ENCODE assay signal across 9 cellular contexts in the genomic region with DNA sequence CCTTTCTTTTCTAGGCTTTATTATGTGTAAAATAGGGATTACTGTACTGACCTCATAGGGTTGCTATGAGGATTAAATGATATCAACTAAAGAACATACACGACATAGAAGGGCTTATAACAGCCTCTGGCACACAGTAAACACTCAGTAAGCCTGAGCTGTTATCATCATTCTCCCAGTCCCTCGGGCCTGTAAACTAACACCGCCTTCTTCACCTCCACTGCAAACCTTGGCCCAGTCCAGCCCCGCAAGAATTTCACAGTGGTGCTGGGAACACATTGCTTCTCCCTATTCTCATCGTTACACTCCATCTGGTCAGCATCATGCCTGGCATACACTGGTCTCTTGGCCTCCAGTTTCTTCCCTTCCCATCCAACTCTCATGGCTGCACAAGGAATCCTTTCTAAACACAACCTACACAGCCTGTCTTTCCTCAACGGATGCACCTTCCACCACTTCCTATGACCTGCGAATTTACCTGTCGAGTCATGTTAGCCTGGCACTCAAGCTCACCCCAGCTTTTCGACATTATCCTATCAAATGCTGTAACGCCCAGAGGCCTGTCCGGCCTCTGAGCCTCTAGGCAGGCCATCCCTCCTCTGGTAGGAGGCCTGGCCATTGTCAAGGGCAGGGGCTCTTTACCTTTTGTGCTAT.
DNase-seq lines count a peak whose midpoint lies in the region; ATAC-seq, FAIRE-seq and TF ChIP-seq lines count a peak whose summit lies in the region.
"Had no signal": no experiment of that assay in that cellular context is flagged by ENCODE, and none has a peak within 500 bp of the region (broad histone marks: within the 10 kb centered on the region; RNA-seq: fewer than 3 reads in every experiment).

No MANE protein-coding gene starts in this region.

- H3K4me1 ChIP-seq in mammary epithelial cell (ENCODE audit: insufficient read depth, low read length) (peaks cover 39% of the 10 kb centered on the region), breast epithelium (no peaks in the 10 kb centered on the region), adipocyte (ENCODE audit: control insufficient read depth, insufficient read depth, low read length) (peaks cover 35% of the 10 kb centered on the region), keratinocyte (ENCODE audit: control insufficient read depth, extremely low read depth, insufficient read depth, low read length) (peaks cover 25% of the 10 kb centered on the region), aorta (ENCODE audit: control insufficient read depth in 1 of 2, insufficient read depth in 2 of 2, low read length in 2 of 2) (peaks cover 0 to 4% of the 10 kb centered on the region in 2 donors)

- H3K36me3 ChIP-seq in mammary epithelial cell (ENCODE audit: insufficient read depth, low read length) (no peaks in the 10 kb centered on the region), breast epithelium (no peaks in the 10 kb centered on the region), adipocyte (ENCODE audit: control insufficient read depth, insufficient read depth, low read length, severe bottlenecking) (peaks cover 19% of the 10 kb centered on the region), keratinocyte (ENCODE audit: control insufficient read depth in 2 of 2, extremely low read depth in 1 of 2, insufficient read depth in 2 of 2, low read length in 2 of 2) (peaks cover 0 to 1% of the 10 kb centered on the region in 2 experiments), aorta (ENCODE audit: control insufficient read depth in 1 of 2, insufficient read depth in 2 of 2, low read length in 1 of 2) (no peaks in the 10 kb centered on the region)

- ATAC-seq in aorta (ENCODE audit: low FRiP score) (peak; percentile 51), HG02763 (IDR thresholded peaks at IDR 0.05; ENCODE audit: unreplicated experiment) (no peak)

- no peak for TF ChIP-seq POLR2A in breast epithelium (IDR thresholded peaks at IDR 0.05)

- H3K9ac ChIP-seq in mammary epithelial cell (ENCODE audit: insufficient read depth, low read length) = no peak overlapping the region
- H3K9ac ChIP-seq in adipocyte (ENCODE audit: low read length) = peak overlapping the region; percentile 13
- H3K9ac ChIP-seq in keratinocyte (ENCODE audit: control insufficient read depth, extremely low read depth, insufficient read depth, low read length) = no peak overlapping the region

- H3K79me2 ChIP-seq in mammary epithelial cell (ENCODE audit: insufficient read depth, low read length) = peaks cover 26% of the 10 kb centered on the region
- peaks cover 3% of the 10 kb centered on the region for H3K79me2 ChIP-seq in keratinocyte (ENCODE audit: control insufficient read depth, insufficient read depth, low read length)

- H3K4me2 ChIP-seq in mammary epithelial cell (ENCODE audit: insufficient read depth, low read depth, low read length) (peak overlapping the region; percentile 54), keratinocyte (ENCODE audit: control insufficient read depth, extremely low read depth, insufficient read depth, low read depth, low read length) (peak overlapping the region; percentile 55)

- dilution Hi-C loops in mammary epithelial cell (cut with HindIII; ENCODE audit: low sequenced_read_pairs) (no loop called here), keratinocyte (cut with MboI; ENCODE audit: extremely low pct_ligation_motif_present, low sequenced_read_pairs) (no loop called here)

- H3K4me3 ChIP-seq in mammary epithelial cell (replicated peaks in 1 of 3; ENCODE audit: insufficient read depth in 1 of 3, low read depth in 2 of 3, low read length in 3 of 3) (no peak overlapping the region), breast epithelium (no peak overlapping the region), adipocyte (ENCODE audit: low read length) (no peak overlapping the region), keratinocyte (ENCODE audit: control insufficient read depth in 2 of 3, extremely low read depth in 1 of 3, insufficient read depth in 2 of 3, low read depth in 1 of 3, low read length in 3 of 3) (no peak overlapping the region), aorta (ENCODE audit: low read length in 2 of 2) (no peak overlapping the region)

- BruUV-seq in mammary epithelial cell (replicated peaks; lab: Mats Ljungman, UMichigan) = no TSS peak

- H4K20me1 ChIP-seq in mammary epithelial cell (ENCODE audit: insufficient read depth, low read length) (no peaks in the 10 kb centered on the region), keratinocyte (ENCODE audit: control insufficient read depth, extremely low read depth, insufficient read depth, low read length) (no peaks in the 10 kb centered on the region)

- FAIRE-seq in keratinocyte (lab: Jason Lieb, UNC) = peak; percentile 34

- in situ Hi-C loops in mammary epithelial cell (cut with MboI; ENCODE audit: low sequenced_read_pairs in 2 of 2) = no loop called here

- no peak overlapping the region for H3K27ac ChIP-seq in mammary epithelial cell (ENCODE audit: insufficient read depth, low read depth, low read length)
- H3K27ac ChIP-seq in breast epithelium = peak overlapping the region in 1 of 2 donors; percentile 67
- H3K27ac ChIP-seq in keratinocyte (ENCODE audit: control insufficient read depth, insufficient read depth, low read length) = no peak overlapping the region
- H3K27ac ChIP-seq in aorta (ENCODE audit: low read depth in 1 of 2, low read length in 2 of 2) = no peak overlapping the region

- WGBS in mammary epithelial cell (ENCODE audit: low coverage, missing lambda C conversion rate) = 51% methylated on average over 11 of the region's 11 CpGs
- 49 to 54% methylated on average over 11 of the region's 11 CpGs for WGBS in aorta, 2 donors

- DNase-seq in mammary epithelial cell = peak; percentile 37
- no peak for DNase-seq in breast epithelium (ENCODE audit: low spot score in 2 of 2)
- DNase-seq in adipocyte (ENCODE audit: low read depth) = peak; percentile 71
- DNase-seq in keratinocyte (ENCODE audit: low read depth, low spot score) = no peak
- no peak for DNase-seq in aorta
- DNase-seq in dermis blood vessel endothelial cell = no peak
- DNase-seq in glomerular visceral epithelial cell (ENCODE audit: extremely low spot score) = no peak
- DNase-seq: SHP77 had no signal

- CTCF ChIA-PET in mammary epithelial cell (lab: Charles Lee; ENCODE audit: low non-redundant PET) = no interaction called here

- no peaks in the 10 kb centered on the region for H3K9me1 ChIP-seq in keratinocyte (ENCODE audit: control insufficient read depth, extremely low read depth, insufficient read depth, low read length)

- no peaks in the 10 kb centered on the region for H3K9me3 ChIP-seq in mammary epithelial cell (replicated peaks; ENCODE audit: insufficient read depth, low read length)
- no peaks in the 10 kb centered on the region for H3K9me3 ChIP-seq in breast epithelium
- no peaks in the 10 kb centered on the region for H3K9me3 ChIP-seq in adipocyte (ENCODE audit: control insufficient read depth, low read length)
- no peaks in the 10 kb centered on the region for H3K9me3 ChIP-seq in keratinocyte (ENCODE audit: control insufficient read depth, low read depth, low read length)
- H3K9me3 ChIP-seq in aorta (ENCODE audit: control insufficient read depth, low read length) = no peaks in the 10 kb centered on the region

- H3K27me3 ChIP-seq in mammary epithelial cell (ENCODE audit: insufficient read depth, low read length) (no peaks in the 10 kb centered on the region), breast epithelium (no peaks in the 10 kb centered on the region), adipocyte (replicated peaks; ENCODE audit: control insufficient read depth, insufficient read depth, low read length) (no peaks in the 10 kb centered on the region), keratinocyte (ENCODE audit: control insufficient read depth, extremely low read depth, insufficient read depth, low read length) (no peaks in the 10 kb centered on the region), aorta (ENCODE audit: control insufficient read depth in 1 of 2, insufficient read depth in 2 of 2, low read length in 1 of 2) (no peaks in the 10 kb centered on the region)

- TF ChIP-seq CTCF in mammary epithelial cell (conservative IDR thresholded peaks at IDR 0.05 in 1 of 2, IDR thresholded peaks at IDR 0.05 in 1 of 2; ENCODE audit: extremely low read depth in 1 of 2, insufficient read depth in 1 of 2, low read depth in 1 of 2, low read length in 2 of 2) (no peak), breast epithelium (IDR thresholded peaks at IDR 0.05) (no peak), keratinocyte (optimal IDR thresholded peaks at IDR 0.05 in 1 of 3, IDR thresholded peaks at IDR 0.05 in 1 of 3, conservative IDR thresholded peaks at IDR 0.05 in 1 of 3; ENCODE audit: extremely low read depth in 1 of 3, insufficient read depth in 2 of 3, low read length in 3 of 3) (no peak)

- intact Hi-C loops in mammary epithelial cell (cut with micrococcal nuclease) = no loop called here
- intact Hi-C loops in breast epithelium (cut with DNase I; ENCODE audit: low total_unique reads) = no loop called here
- intact Hi-C loops in aorta (cut with DNase I) = no loop called here

- peak overlapping the region; percentile 73 for H2AFZ ChIP-seq in mammary epithelial cell (ENCODE audit: low read depth, low read length)
- H2AFZ ChIP-seq in keratinocyte (ENCODE audit: control insufficient read depth, low read length) = peak overlapping the region; percentile 71

Comparison
In these comparisons a context has a peak if more than half of its experiments do, and no peak if none do; other contexts are left out.
1. DNase-seq: peak in mammary epithelial cell (single experiment) and adipocyte (single experiment); none in breast epithelium (0 of 2), keratinocyte (single experiment), aorta (0 of 2), dermis blood vessel endothelial cell (single experiment) and glomerular visceral epithelial cell (single experiment).